In genomic region chrX:31423575-31424284, GRCh38 we compare ENCODE assay signal across 9 cellular contexts.
DNase-seq lines count a peak whose midpoint lies in the region; ATAC-seq, FAIRE-seq and TF ChIP-seq lines count a peak whose summit lies in the region.
"Had no signal": no experiment of that assay in that cellular context is flagged by ENCODE, and none has a peak within 500 bp of the region (broad histone marks: within the 10 kb centered on the region; RNA-seq: fewer than 3 reads in every experiment).

No MANE protein-coding gene starts in this region.

- ATAC-seq in PC-3 = no peak
- ATAC-seq in pancreas = no peak
- ATAC-seq in GM21367 (IDR thresholded peaks at IDR 0.05; ENCODE audit: unreplicated experiment) = no peak
- ATAC-seq in GM18870 (IDR thresholded peaks at IDR 0.05; ENCODE audit: unreplicated experiment) = no peak

- H3K9me3 ChIP-seq in HAP-1 (no peaks in the 10 kb centered on the region), PC-3 (ENCODE audit: low read length) (no peaks in the 10 kb centered on the region), pancreas (no peaks in the 10 kb centered on the region)

- DNase-seq in D341Med (ENCODE audit: low spot score) (peak; percentile 41), HAP-1 (ENCODE audit: low spot score in 2 of 2) (peak; percentile 71 to 84), PC-3 (peak; percentile 51), epithelial cell of prostate (ENCODE audit: low read depth, low spot score) (peak; percentile 2), pancreas (peak in 1 of 6 donors; percentile 18), GM13976 (ENCODE audit: low spot score) (no peak)

- CTCF ChIA-PET in PC-3 (lab: Charles Lee) = no interaction called here

- no peaks in the 10 kb centered on the region for H3F3A ChIP-seq in PC-3 (ENCODE audit: low read length, unreplicated experiment)

- in situ Hi-C loops in HAP-1 (cut with MboI; ENCODE audit: low sequenced_read_pairs) (no loop called here), GM13976 (cut with MboI; ENCODE audit: low sequenced_read_pairs, unreplicated experiment) (loop anchor here (25.0 kb wide), 1 partner anchor 386 kb away; no protein-coding TSS in a partner anchor)

- no peak overlapping the region for H3K4me2 ChIP-seq in PC-3 (ENCODE audit: low read length)

- H3K27ac ChIP-seq in PC-3 (ENCODE audit: low read length) (no peak overlapping the region), epithelial cell of prostate (no peak overlapping the region), pancreas (no peak overlapping the region)

- H3K9ac ChIP-seq in PC-3 (ENCODE audit: low read length) = no peak overlapping the region

- H2AFZ ChIP-seq in PC-3 (ENCODE audit: low read length) = no peak overlapping the region

- H3K36me3 ChIP-seq in HAP-1 (replicated peaks) = no peaks in the 10 kb centered on the region
- no peaks in the 10 kb centered on the region for H3K36me3 ChIP-seq in PC-3 (ENCODE audit: low read depth, low read length)
- no peaks in the 10 kb centered on the region for H3K36me3 ChIP-seq in pancreas

- no peaks in the 10 kb centered on the region for H3K79me2 ChIP-seq in PC-3 (ENCODE audit: low read length)

- H3K9me2 ChIP-seq in PC-3 (replicated peaks; ENCODE audit: low read length) = no peaks in the 10 kb centered on the region

- H3K4me3 ChIP-seq in HAP-1 = no peak overlapping the region
- H3K4me3 ChIP-seq in PC-3 (ENCODE audit: low read length) = no peak overlapping the region
- H3K4me3 ChIP-seq in pancreas = no peak overlapping the region
- H3K4me3 ChIP-seq: lung had no signal

- WGBS in pancreas, 2 donors = 27 to 30% methylated on average over 8 of the region's 8 CpGs

- H4K20me1 ChIP-seq in PC-3 (ENCODE audit: low read length) = no peaks in the 10 kb centered on the region

- no TSS peak for BruUV-seq in PC-3 (replicated peaks; lab: Mats Ljungman, UMichigan)

- POLR2A ChIA-PET in PC-3 (lab: Charles Lee; ENCODE audit: unreplicated experiment) = no interaction called here

- FAIRE-seq in pancreas (lab: Jason Lieb, UNC) = peak; percentile 13

- H3K4me1 ChIP-seq in HAP-1 = no peaks in the 10 kb centered on the region
- H3K4me1 ChIP-seq in PC-3 (ENCODE audit: insufficient read depth, low read length) = no peaks in the 10 kb centered on the region
- H3K4me1 ChIP-seq in pancreas = no peaks in the 10 kb centered on the region

- H3K27me3 ChIP-seq in HAP-1 (ENCODE audit: low read depth) (no peaks in the 10 kb centered on the region; the same call in 1 of the 2 replicates), PC-3 (ENCODE audit: low read length) (no peaks in the 10 kb centered on the region), pancreas (peaks cover 0 to 7% (median 1%) of the 10 kb centered on the region in 4 donors)

- TF ChIP-seq CTCF in PC-3 (conservative IDR thresholded peaks at IDR 0.05; ENCODE audit: low read depth, low read length) (peak; percentile 48), pancreas (IDR thresholded peaks at IDR 0.05) (no peak), GM13976 (IDR thresholded peaks at IDR 0.05; ENCODE audit: borderline replicate concordance, control extremely low read depth, extremely low read depth, insufficient read depth, missing control alignments) (no peak)

- intact Hi-C loops in PC-3 (cut with micrococcal nuclease) = no loop called here
- intact Hi-C loops in pancreas (cut with DNase I) = no loop called here
